Comparison of ENCODE assay signal across 9 cellular contexts in the genomic region with DNA sequence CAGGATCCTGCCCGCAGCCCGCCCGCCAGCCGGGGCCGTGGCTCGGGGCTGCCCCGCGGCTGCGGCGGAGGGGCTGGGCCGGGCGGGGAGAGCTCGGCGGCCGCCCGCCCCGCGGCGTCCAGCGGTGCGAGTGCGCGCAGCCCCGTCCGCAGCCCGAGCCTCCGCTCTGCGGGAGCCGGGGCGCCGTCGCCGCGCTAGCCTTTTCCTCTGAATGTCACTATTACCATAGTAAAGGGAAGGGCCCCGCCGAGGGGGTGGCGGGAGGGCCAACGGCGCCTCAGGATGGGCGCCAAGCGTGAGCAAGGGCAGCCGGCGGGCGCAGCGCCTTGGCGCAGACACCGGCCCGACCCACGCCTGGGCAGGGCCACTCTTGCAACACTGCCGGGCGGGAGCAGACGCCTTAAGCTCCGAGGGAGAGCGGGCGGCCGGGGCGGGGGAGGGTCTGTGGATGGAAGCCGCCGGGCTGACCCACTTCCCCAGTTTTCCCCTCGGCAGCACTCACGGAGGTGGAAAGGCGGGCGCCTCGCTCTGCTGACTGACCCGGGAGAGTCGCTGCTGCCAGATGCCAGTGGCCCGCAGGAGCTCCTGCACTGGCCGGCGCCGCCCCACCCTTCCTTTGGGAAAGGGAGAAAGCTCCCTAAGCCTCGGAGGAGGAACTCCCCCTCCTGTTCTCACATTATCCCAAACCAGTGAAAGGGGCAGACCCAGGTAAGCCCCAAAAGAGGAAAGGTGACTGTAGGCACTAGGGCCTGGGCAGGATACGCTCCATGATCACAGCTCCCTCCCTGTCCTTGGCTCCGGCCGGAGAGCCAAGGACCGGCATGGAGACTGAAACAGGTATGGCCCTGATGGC.
A peak's percentile ranks its signal among the peaks of the same experiment; 100 is the strongest.
DNase-seq lines count a peak whose midpoint lies in the region; ATAC-seq and TF ChIP-seq lines count a peak whose summit lies in the region.
"Had no signal": no experiment of that assay in that cellular context is flagged by ENCODE, and none has a peak within 500 bp of the region (broad histone marks: within the 10 kb centered on the region; RNA-seq: fewer than 3 reads in every experiment).

No MANE protein-coding gene starts in this region.

- H3K9me3 Mint-ChIP-seq in activated naive CD8-positive, alpha-beta T cell (ENCODE audit: low read depth), result no peaks in the 10 kb centered on the region

- peak overlapping the region; percentile 17 for H3K4me3 Mint-ChIP-seq in activated naive CD8-positive, alpha-beta T cell

- H3K27me3 ChIP-seq in heart right ventricle (peaks cover 0 to 64% (median 55%) of the 10 kb centered on the region in 7 donors), parathyroid adenoma (ENCODE audit: control insufficient read depth, insufficient read depth, low read length) (no peaks in the 10 kb centered on the region)

- peak; percentile 72 to 94 (median 82) for ATAC-seq in heart right ventricle

- intact Hi-C loops in heart right ventricle (cut with DNase I), result no loop called here

- H3K4me1 ChIP-seq in heart right ventricle (peaks cover 2 to 16% (median 11%) of the 10 kb centered on the region in 9 donors), parathyroid adenoma (no peaks in the 10 kb centered on the region)

- DNase-seq in NCI-H2196 (lab: John Stamatoyannopoulos, UW; ENCODE audit: unreplicated experiment), result peak; percentile 27
- no peak for DNase-seq in NCI-H2196 treated with DMSO at 0.1 percent for 48 hours (lab: John Stamatoyannopoulos, UW; ENCODE audit: unreplicated experiment)
- DNase-seq in NCI-H1930 (lab: John Stamatoyannopoulos, UW), result peak; percentile 60 to 80
- DNase-seq in heart right ventricle, result peak; percentile 18 to 54
- no peak for DNase-seq in GDM1 (lab: John Stamatoyannopoulos, UW)
- DNase-seq in erythroblast (lab: John Stamatoyannopoulos, UW), result no peak

- H3K36me3 Mint-ChIP-seq in activated naive CD8-positive, alpha-beta T cell, result no peaks in the 10 kb centered on the region
- H3K36me3 Mint-ChIP-seq: CD4-positive, alpha-beta memory T cell had no signal

- H3K27ac ChIP-seq in heart right ventricle (no peak overlapping the region), parathyroid adenoma (no peak overlapping the region)

- no peaks in the 10 kb centered on the region for H3K79me2 ChIP-seq in parathyroid adenoma

- peak overlapping the region; percentile 60 for H2AFZ ChIP-seq in parathyroid adenoma

- peaks cover 16% of the 10 kb centered on the region for H3K4me1 Mint-ChIP-seq in activated naive CD8-positive, alpha-beta T cell (ENCODE audit: low read depth)

- peak overlapping the region; percentile 3 to 61 (median 48) for H3K4me3 ChIP-seq in heart right ventricle
- H3K4me3 ChIP-seq in parathyroid adenoma (ENCODE audit: low read depth, low read length), result peak overlapping the region; percentile 42

- peak overlapping the region; percentile 74 for H3K4me2 ChIP-seq in parathyroid adenoma (ENCODE audit: low read length)

- no peaks in the 10 kb centered on the region for H3K9me3 ChIP-seq in heart right ventricle
- H3K9me3 ChIP-seq in parathyroid adenoma (ENCODE audit: control insufficient read depth, low read length), result no peaks in the 10 kb centered on the region

- peaks cover 37% of the 10 kb centered on the region for H3K27me3 Mint-ChIP-seq in activated naive CD8-positive, alpha-beta T cell

- no peak for TF ChIP-seq POLR2A in erythroblast (IDR thresholded peaks at IDR 0.05; ENCODE audit: low read length)

- no peak overlapping the region for H3K27ac Mint-ChIP-seq in activated naive CD8-positive, alpha-beta T cell
- H3K27ac Mint-ChIP-seq: CD4-positive, alpha-beta memory T cell had no signal

- TF ChIP-seq CTCF in heart right ventricle (IDR thresholded peaks at IDR 0.05) (no peak), parathyroid adenoma (IDR thresholded peaks at IDR 0.05) (no peak)

- no peaks in the 10 kb centered on the region for H3K36me3 ChIP-seq in heart right ventricle
- H3K36me3 ChIP-seq in parathyroid adenoma (ENCODE audit: control insufficient read depth, insufficient read depth, low read length), result no peaks in the 10 kb centered on the region

- no peak overlapping the region for H3K9ac ChIP-seq in parathyroid adenoma

- 0 to 1% methylated on average over 75 of the region's 75 CpGs for WGBS in heart right ventricle, 2 donors

Comparison
In these comparisons a context has a peak if more than half of its experiments do, and no peak if none do; other contexts are left out.
1. DNase-seq: peak in NCI-H2196 (single experiment), NCI-H1930 (2 of 2) and heart right ventricle (2 of 2); none in NCI-H2196 treated with DMSO at 0.1 percent for 48 hours (single experiment), GDM1 (single experiment) and erythroblast (0 of 2).